16 cellular contexts compared by ENCODE assay signal in genomic region chr5:34660444-34660843, GRCh38. TPM values are rescaled to one million over a fixed set of nuclear protein-coding genes. Genes with fewer than 3 reads are reported as not detected.
A peak's percentile ranks its signal among the peaks of the same experiment; 100 is the strongest.
DNase-seq lines count a peak whose midpoint lies in the region; ATAC-seq and TF ChIP-seq lines count a peak whose summit lies in the region.
"Had no signal": no experiment of that assay in that cellular context is flagged by ENCODE, and none has a peak within 500 bp of the region (broad histone marks: within the 10 kb centered on the region; RNA-seq: fewer than 3 reads in every experiment).

No MANE protein-coding gene starts in this region.

- H3K27ac ChIP-seq in mesendoderm (ENCODE audit: low read depth, low read length): no peak overlapping the region
- H3K27ac ChIP-seq: C4-2B, heart right ventricle, parathyroid adenoma, thyroid gland had no signal

- H3K27me3 ChIP-seq in mesendoderm (ENCODE audit: insufficient read depth, low read length, poor library complexity): no peaks in the 10 kb centered on the region
- H3K27me3 ChIP-seq: thyroid gland had no signal

- no CpG with 5 or more reads among the region's 4 CpGs for WGBS in mesendoderm (ENCODE audit: extremely low coverage, insufficient coverage, low lambda C conversion rate)

- no peak for TF ChIP-seq CTCF in AG09319 (IDR thresholded peaks at IDR 0.05; ENCODE audit: low read depth, low read length)

- H3K18ac ChIP-seq in mesendoderm (ENCODE audit: low read length): no peak overlapping the region

- H3K4me3 ChIP-seq in mesendoderm (ENCODE audit: low read length): no peak overlapping the region
- H3K4me3 ChIP-seq: HAP-1, heart right ventricle, thyroid gland had no signal

- no peak overlapping the region for H3K23ac ChIP-seq in mesendoderm (ENCODE audit: low read length)

- H3K4ac ChIP-seq in mesendoderm (ENCODE audit: low read depth, low read length): no peak overlapping the region

- no peaks in the 10 kb centered on the region for H3K36me3 ChIP-seq in mesendoderm (ENCODE audit: control insufficient read depth, insufficient read depth, low read length)
- H3K36me3 ChIP-seq: HAP-1, heart right ventricle, thyroid gland had no signal

- H2BK120ac ChIP-seq in mesendoderm (ENCODE audit: low read depth, low read length): no peak overlapping the region

- no peak overlapping the region for H3K56ac ChIP-seq in mesendoderm (ENCODE audit: low read length)

- peaks cover 74% of the 10 kb centered on the region for H3K79me2 ChIP-seq in mesendoderm (ENCODE audit: control insufficient read depth, insufficient read depth, low read length)
- H3K79me2 ChIP-seq: parathyroid adenoma had no signal

- no peak overlapping the region for H4K8ac ChIP-seq in mesendoderm (ENCODE audit: low read depth, low read length)

- no peaks in the 10 kb centered on the region for H3K4me1 ChIP-seq in mesendoderm (ENCODE audit: control insufficient read depth, low read depth, low read length)

- no peak overlapping the region for H3K9ac ChIP-seq in mesendoderm (ENCODE audit: low read length)
- H3K9ac ChIP-seq: parathyroid adenoma had no signal

- no peak overlapping the region for H4K5ac ChIP-seq in mesendoderm (ENCODE audit: low read length)

- ATAC-seq in GM18498 (IDR thresholded peaks at IDR 0.05; ENCODE audit: unreplicated experiment): no peak
- ATAC-seq: heart right ventricle had no signal

- DNase-seq in AG09319 (ENCODE audit: extremely low read depth, low read depth) (peak; percentile 79), M059J (ENCODE audit: low read depth) (peak; percentile 95), astrocyte of the hippocampus (ENCODE audit: low read depth, low spot score) (peak; percentile 93), kidney glomerular epithelial cell (lab: John Stamatoyannopoulos, UW) (peak; percentile 90), mesendoderm (no peak), NCI-H748 treated with DMSO at 0.1 percent for 48 hours (lab: John Stamatoyannopoulos, UW) (no peak)
- DNase-seq in stimulated activated CD4-positive, alpha-beta T cell treated with anti-CD3 and anti-CD28 coated beads, Interleukin-4, amount 100 ng/mL, for 4 hours: no peak
- DNase-seq: heart right ventricle, mammary epithelial cell, NCI-H2227 treated with DMSO at 0.1 percent for 48 hours, SIG-M5, thyroid gland had no signal

- no peak overlapping the region for H2BK15ac ChIP-seq in mesendoderm (replicated peaks; ENCODE audit: low read depth)

- H3K79me1 ChIP-seq in mesendoderm (ENCODE audit: low read length): peaks cover 6% of the 10 kb centered on the region

- H2AK5ac ChIP-seq in mesendoderm (ENCODE audit: low read length): no peak overlapping the region

- no peak overlapping the region for H2BK5ac ChIP-seq in mesendoderm (ENCODE audit: low read length)

- no peak overlapping the region for H3K4me2 ChIP-seq in mesendoderm (ENCODE audit: low read length)

RNA-seq across cellular contexts. Expression of gene RAI14, which starts 4.3 kb away (rescaled TPM):
- 77.5 and 117 TPM in 2 replicates for total RNA-seq in M059J (2014; rRNA removed; shearing (Covaris generic))
- 92.3 TPM for polyA plus RNA-seq in mesendoderm (2013, experiment 1 of 2)
- 95.9 TPM for polyA plus RNA-seq in mesendoderm (2013, experiment 2 of 2)

Comparison
In these comparisons a context has a peak if more than half of its experiments do, and no peak if none do; other contexts are left out.
1. DNase-seq: peak in AG09319 (single experiment), M059J (single experiment), astrocyte of the hippocampus (single experiment) and kidney glomerular epithelial cell (single experiment); none in stimulated activated CD4-positive, alpha-beta T cell treated with anti-CD3 and anti-CD28 coated beads, Interleukin-4, amount 100 ng/mL, for 4 hours (0 of 2), mesendoderm (single experiment) and NCI-H748 treated with DMSO at 0.1 percent for 48 hours (single experiment).